29 cellular contexts compared by ENCODE assay signal in genomic region chr14:104278214-104278534, GRCh38.
DNase-seq lines count a peak whose midpoint lies in the region; ATAC-seq, FAIRE-seq and TF ChIP-seq lines count a peak whose summit lies in the region.
"Had no signal": no experiment of that assay in that cellular context is flagged by ENCODE, and none has a peak within 500 bp of the region (broad histone marks: within the 10 kb centered on the region; RNA-seq: fewer than 3 reads in every experiment).

No MANE protein-coding gene starts in this region.

- H3K27ac ChIP-seq in HepG2 (ENCODE audit: extremely low read length, insufficient read depth, low read length) (no peak overlapping the region), right lobe of liver (no peak overlapping the region), neuronal stem cell (replicated peaks; ENCODE audit: low read length) (no peak overlapping the region), prostate gland (no peak overlapping the region)
- H3K27ac ChIP-seq: C4-2B, KMS-11, RWPE1, SK-N-MC had no signal

- H2AFZ ChIP-seq in HepG2 (ENCODE audit: low read length): no peak overlapping the region
- H2AFZ ChIP-seq in neuronal stem cell (ENCODE audit: low read length): no peak overlapping the region
- H2AFZ ChIP-seq: GM23338 had no signal

- in situ Hi-C loops in HepG2 (cut with HindIII; ENCODE audit: extremely low pct_ligation_motif_present, low pct_unique_long_range_greater_than_20kb): no loop called here

- TF ChIP-seq CTCF in HepG2 (CRISPR knock-in tag; IDR thresholded peaks at IDR 0.05): no peak
- no peak for TF ChIP-seq CTCF in right lobe of liver (IDR thresholded peaks at IDR 0.05)
- TF ChIP-seq CTCF in chondrocyte (IDR thresholded peaks at IDR 0.05): no peak
- no peak for TF ChIP-seq CTCF in prostate gland (IDR thresholded peaks at IDR 0.05)

- H3K18ac ChIP-seq in neuronal stem cell (ENCODE audit: low read length): peak overlapping the region; percentile 5

- H3K9ac ChIP-seq in HepG2 (ENCODE audit: insufficient read depth, low read depth, low read length): no peak overlapping the region
- H3K9ac ChIP-seq in neuronal stem cell (ENCODE audit: low read depth, low read length, poor library complexity): no peak overlapping the region
- H3K9ac ChIP-seq: KMS-11 had no signal

- no TSS peak for BruUV-seq in HepG2 (replicated peaks; lab: Mats Ljungman, UMichigan)

- no peaks in the 10 kb centered on the region for H4K20me1 ChIP-seq in HepG2 (ENCODE audit: insufficient read depth, low read length)

- no peak overlapping the region for H4K8ac ChIP-seq in neuronal stem cell (ENCODE audit: low read depth, low read length)

- H3K27me3 Mint-ChIP-seq in chondrocyte (ENCODE audit: low read depth): peaks cover 28% of the 10 kb centered on the region

- no peaks in the 10 kb centered on the region for H3K9me3 Mint-ChIP-seq in chondrocyte (ENCODE audit: low read depth)
- H3K9me3 Mint-ChIP-seq: CD8-positive, alpha-beta T cell had no signal

- H3K36me3 ChIP-seq in HepG2 (replicated peaks in 1 of 2; ENCODE audit: control insufficient read depth in 1 of 2, insufficient read depth in 2 of 2, low read length in 2 of 2) (no peaks in the 10 kb centered on the region), right lobe of liver (no peaks in the 10 kb centered on the region), neuronal stem cell (replicated peaks in 1 of 2; ENCODE audit: control insufficient read depth in 2 of 2, insufficient read depth in 2 of 2, low read length in 2 of 2) (no peaks in the 10 kb centered on the region), prostate gland (no peaks in the 10 kb centered on the region)

- CTCF ChIA-PET in HepG2 (lab: Yijun Ruan, JAX; ENCODE audit: low intra/inter-chr PET ratio, low total read pairs): no interaction called here

- DNase-seq in HepG2 (ENCODE audit: low spot score): no peak
- no peak for DNase-seq in right lobe of liver
- peak; percentile 49 for DNase-seq in chondrocyte (ENCODE audit: low spot score)
- no peak for DNase-seq in neuronal stem cell (ENCODE audit: low spot score)
- no peak for DNase-seq in SW480 (ENCODE audit: low spot score)
- no peak for DNase-seq in prostate gland (ENCODE audit: low spot score)
- no peak for DNase-seq in activated CD4-positive, alpha-beta T cell treated with anti-CD3 and anti-CD28 coated beads for 1 hour
- DNase-seq: Caco-2, DMS 273 treated with DMSO at 0.1 percent for 48 hours, DMS79, EL, GDM1, MM.1S, NCI-H1694, NCI-H2029 treated with DMSO at 0.1 percent for 48 hours, NCI-H2227 treated with DMSO at 0.1 percent for 48 hours, NCI-H69, SIG-M5 had no signal

- H2BK12ac ChIP-seq in neuronal stem cell (ENCODE audit: low read length): no peak overlapping the region

- POLR2A ChIA-PET in HepG2 (lab: Yijun Ruan, JAX): no interaction called here

- no peak overlapping the region for H3K4me3 ChIP-seq in HepG2 (replicated peaks in 1 of 3; ENCODE audit: insufficient read depth in 1 of 3, low read depth in 2 of 3, low read length in 3 of 3)
- no peak overlapping the region for H3K4me3 ChIP-seq in right lobe of liver
- H3K4me3 ChIP-seq in neuronal stem cell (ENCODE audit: low read length in 2 of 2): no peak overlapping the region
- H3K4me3 ChIP-seq in prostate gland: no peak overlapping the region
- H3K4me3 ChIP-seq: GM12878, GM23338, SK-N-MC had no signal

- no peak overlapping the region for H3K27ac Mint-ChIP-seq in chondrocyte (ENCODE audit: unreplicated experiment)
- H3K27ac Mint-ChIP-seq: B cell; CD8-positive, alpha-beta T cell; GM23338; IgD-negative memory B cell had no signal

- no peak overlapping the region for H2BK15ac ChIP-seq in neuronal stem cell (ENCODE audit: low read length)

- H3K4me2 ChIP-seq in HepG2 (ENCODE audit: low read depth, low read length) (no peak overlapping the region), neuronal stem cell (ENCODE audit: insufficient read depth, low read length, poor library complexity, severe bottlenecking) (no peak overlapping the region)
- H3K4me2 ChIP-seq: GM23338, KMS-11 had no signal

- H2AK5ac ChIP-seq in neuronal stem cell (ENCODE audit: low read depth, low read length): no peak overlapping the region

- H3K14ac ChIP-seq in neuronal stem cell (ENCODE audit: low read length): no peak overlapping the region

- no peak for TF ChIP-seq RAD21 in HepG2 (CRISPR knock-in tag; IDR thresholded peaks at IDR 0.05)

- no peak for FAIRE-seq in HepG2 (lab: Jason Lieb, UNC)
- FAIRE-seq: GM12878 had no signal

- intact Hi-C loops in HepG2 (cut with micrococcal nuclease; ENCODE audit: unreplicated experiment): no loop called here
- intact Hi-C loops in right lobe of liver (cut with DNase I): no loop called here
- intact Hi-C loops in prostate gland (cut with DNase I): no loop called here

- no peaks in the 10 kb centered on the region for H3K9me3 ChIP-seq in HepG2 (ENCODE audit: low read length)
- H3K9me3 ChIP-seq in right lobe of liver: no peaks in the 10 kb centered on the region
- no peaks in the 10 kb centered on the region for H3K9me3 ChIP-seq in neuronal stem cell (replicated peaks in 1 of 2; ENCODE audit: control insufficient read depth in 2 of 2, insufficient read depth in 1 of 2, low read depth in 1 of 2, low read length in 2 of 2)
- no peaks in the 10 kb centered on the region for H3K9me3 ChIP-seq in prostate gland
- H3K9me3 ChIP-seq: Caco-2 had no signal

- H3K27me3 ChIP-seq in HepG2 (ENCODE audit: control insufficient read depth in 1 of 2, insufficient read depth in 2 of 2, low read length in 2 of 2): peaks cover 6 to 33% of the 10 kb centered on the region in 2 experiments; a peak in 3 of 5 replicates
- no peaks in the 10 kb centered on the region for H3K27me3 ChIP-seq in right lobe of liver
- peaks cover 0 to 7% (median 4%) of the 10 kb centered on the region in 3 experiments for H3K27me3 ChIP-seq in neuronal stem cell (ENCODE audit: control insufficient read depth in 3 of 3, insufficient read depth in 3 of 3, low read depth in 1 of 3, low read length in 3 of 3)
- H3K27me3 ChIP-seq in prostate gland (replicated peaks; ENCODE audit: insufficient read depth): peaks cover 11% of the 10 kb centered on the region

- no peaks in the 10 kb centered on the region for H3K4me1 Mint-ChIP-seq in chondrocyte (ENCODE audit: low read depth)
- H3K4me1 Mint-ChIP-seq: B cell, GM23338, IgD-negative memory B cell had no signal

- H3K79me2 ChIP-seq in HepG2 (ENCODE audit: insufficient read depth, low read length): no peaks in the 10 kb centered on the region

- H2BK5ac ChIP-seq in neuronal stem cell (ENCODE audit: low read length): no peak overlapping the region

- H4K91ac ChIP-seq in neuronal stem cell (ENCODE audit: low read depth, low read length, poor library complexity): no peak overlapping the region

- 28% methylated on average over 4 of the region's 4 CpGs for WGBS in HepG2 (ENCODE audit: low lambda C conversion rate)
- WGBS in right lobe of liver (ENCODE audit: insufficient coverage, low coverage, low lambda C conversion rate, missing lambda C conversion rate): 68% methylated on average over 3 of the region's 4 CpGs
- WGBS in neuronal stem cell (ENCODE audit: extremely low coverage in 2 of 2, insufficient read length in 2 of 2, insufficient replicate concordance in 1 of 2), 2 donors: no CpG with 5 or more reads among the region's 4 CpGs
- WGBS in prostate gland: 83% methylated on average over 4 of the region's 4 CpGs

- H3K4ac ChIP-seq in neuronal stem cell (ENCODE audit: low read length): no peak overlapping the region

- no peak for TF ChIP-seq POLR2A in HepG2 (IDR thresholded peaks at IDR 0.05; ENCODE audit: insufficient read depth in 1 of 2, low read depth in 2 of 2, low read length in 2 of 2)
- no peak for TF ChIP-seq POLR2A in right lobe of liver (IDR thresholded peaks at IDR 0.05)
- no peak for TF ChIP-seq POLR2A in prostate gland (IDR thresholded peaks at IDR 0.05)

- ATAC-seq in HepG2 (no peak), right lobe of liver (no peak)
- ATAC-seq: CD8-positive, alpha-beta T cell; GM12878; GM23338; HCT116; Panc1 had no signal

- H3K36me3 Mint-ChIP-seq in chondrocyte (ENCODE audit: low read depth): no peaks in the 10 kb centered on the region
- H3K36me3 Mint-ChIP-seq: CD8-positive, alpha-beta T cell; IgD-negative memory B cell had no signal

- no peak for TF ChIP-seq EP300 in HepG2 (IDR thresholded peaks at IDR 0.05; ENCODE audit: low read depth in 2 of 2, low read length in 2 of 2)
- no peak for TF ChIP-seq EP300 in HepG2 (CRISPR knock-in tag; IDR thresholded peaks at IDR 0.05; ENCODE audit: borderline replicate concordance)

- no peak overlapping the region for H2BK120ac ChIP-seq in neuronal stem cell (ENCODE audit: low read depth, low read length)

- H3K4me1 ChIP-seq in HepG2 (ENCODE audit: insufficient read depth, low read length) (no peaks in the 10 kb centered on the region), right lobe of liver (peaks cover 0 to 30% (median 14%) of the 10 kb centered on the region in 4 donors), neuronal stem cell (ENCODE audit: control insufficient read depth in 2 of 2, insufficient read depth in 1 of 2, low read depth in 1 of 2, low read length in 2 of 2) (peaks cover 0 to 9% of the 10 kb centered on the region in 2 donors), prostate gland (replicated peaks) (peaks cover 1% of the 10 kb centered on the region)
- H3K4me1 ChIP-seq: Caco-2 had no signal

- no peak overlapping the region for H3K23ac ChIP-seq in neuronal stem cell (ENCODE audit: low read depth, low read length, poor library complexity)

- H3K79me1 ChIP-seq in neuronal stem cell (ENCODE audit: low read depth, low read length): peaks cover 3% of the 10 kb centered on the region

- no peak overlapping the region for H3K4me3 Mint-ChIP-seq in chondrocyte (ENCODE audit: unreplicated experiment)
- H3K4me3 Mint-ChIP-seq: B cell; CD8-positive, alpha-beta T cell; GM23338; IgD-negative memory B cell had no signal

TF ChIP-seq in HepG2, 621 proteins besides CTCF, POLR2A, EP300 and RAD21:
- no peak for TF ChIP-seq ZNF737 (CRISPR knock-in tag; IDR thresholded peaks at IDR 0.05; ENCODE audit: borderline replicate concordance)
- TF ChIP-seq ZNF674 (CRISPR knock-in tag; IDR thresholded peaks at IDR 0.05; ENCODE audit: low read depth): no peak
- TF ChIP-seq BORCS8-MEF2B (CRISPR knock-in tag; IDR thresholded peaks at IDR 0.05): no peak
- no peak for TF ChIP-seq FOXK2 (IDR thresholded peaks at IDR 0.05)
- TF ChIP-seq PHF8 (CRISPR knock-in tag; IDR thresholded peaks at IDR 0.05): no peak
- TF ChIP-seq ZNF12 (CRISPR knock-in tag; IDR thresholded peaks at IDR 0.05): peak; percentile 78
